In the genomic region with DNA sequence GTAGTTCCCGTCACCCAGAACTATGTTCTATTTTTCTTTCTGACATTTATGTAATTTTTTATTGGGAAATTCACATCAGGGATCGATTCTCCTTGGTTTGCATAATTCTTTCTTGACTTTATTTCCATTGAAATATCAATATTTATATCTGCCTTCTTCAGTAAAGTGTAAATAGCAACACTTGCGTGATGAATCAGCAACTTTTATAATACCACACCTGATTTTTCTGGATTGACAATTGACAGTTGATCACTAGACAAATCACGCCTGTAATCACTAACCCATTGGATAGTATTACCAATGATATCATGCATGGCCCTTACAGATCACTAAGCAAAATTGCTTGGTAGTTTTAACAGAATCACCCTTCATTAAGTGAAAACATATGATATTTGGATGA, we compare ENCODE assay signal across 33 cellular contexts.
"Had no signal": no experiment of that assay in that cellular context is flagged by ENCODE, and none has a peak within 500 bp of the region (broad histone marks: within the 10 kb centered on the region; RNA-seq: fewer than 3 reads in every experiment).

No MANE protein-coding gene starts in this region.

- ATAC-seq: activated CD8-positive, alpha-beta T cell treated with anti-CD3 and anti-CD28 coated beads for 36 hours; activated naive CD4-positive, alpha-beta T cell treated with anti-CD3 and anti-CD28 coated beads, Interleukin-2, amount 50 U/mL, for 72 hours; activated naive CD8-positive, alpha-beta T cell treated with anti-CD3 and anti-CD28 coated beads, Interleukin-2, amount 50 U/mL, for 24 hours; activated T-cell treated with anti-CD3 and anti-CD28 coated beads, Interleukin-2, amount 50 U/mL, for 4 hours; activated T-cell treated with anti-CD3 and anti-CD28 coated beads, Interleukin-2, amount 50 U/mL, for 72 hours; activated T-helper 17 cell treated with anti-CD3 and anti-CD28 coated beads, Interleukin-2, amount 50 U/mL, for 72 hours had no signal

- FAIRE-seq: bronchial epithelial cell, TTC549 had no signal

- DNase-seq: activated B cell treated with CpG ODN at 0.5 μM for 24 hours; activated CD4-positive, alpha-beta memory T cell treated with anti-CD3 and anti-CD28 coated beads for 36 hours; activated CD4-positive, alpha-beta T cell treated with anti-CD3 and anti-CD28 coated beads for 4 hours; activated CD4-positive, alpha-beta T cell treated with anti-CD3 and anti-CD28 coated beads, Interleukin-2, amount 10 ng/mL, durations not matched to agents 24 days and 14 days; activated CD4-positive, alpha-beta T cell treated with anti-CD3 and anti-CD28 coated beads, Interleukin-2, amount 50 U/mL, for 1 hour; activated CD4-positive, alpha-beta T cell treated with anti-CD3 and anti-CD28 coated beads, Interleukin-2, amount 50 U/mL, for 4 hours; activated CD4-positive, CD25-positive, alpha-beta regulatory T cell treated with anti-CD3 and anti-CD28 coated beads, Interleukin-2, amount 50 U/mL, for 72 hours; activated CD8-positive, alpha-beta memory T cell treated with anti-CD3 and anti-CD28 coated beads, Interleukin-2, amount 50 U/mL, for 4 hours; activated CD8-positive, alpha-beta T cell treated with anti-CD3 and anti-CD28 coated beads for 36 hours; activated effector memory CD4-positive, alpha-beta T cell treated with anti-CD3 and anti-CD28 coated beads, Interleukin-2, amount 50 U/mL, for 16 hours; activated gamma-delta T cell treated with Interleukin-2 at 50 U/mL for 16 hours; activated naive CD4-positive, alpha-beta T cell; activated naive CD4-positive, alpha-beta T cell treated with anti-CD3 and anti-CD28 coated beads for 36 hours; activated naive CD4-positive, alpha-beta T cell treated with anti-CD3 and anti-CD28 coated beads, Interleukin-2, amount 50 U/mL, for 16 hours; activated naive CD8-positive, alpha-beta T cell treated with anti-CD3 and anti-CD28 coated beads, Interleukin-2, amount 10 ng/mL, durations not matched to agents 7 days and 5 days; activated naive CD8-positive, alpha-beta T cell treated with anti-CD3 and anti-CD28 coated beads, Interleukin-2, amount 50 U/mL, for 24 hours; activated T-cell treated with anti-CD3 and anti-CD28 coated beads for 4 hours; activated T-cell treated with anti-CD3 and anti-CD28 coated beads, Interleukin-2, amount 50 U/mL, for 1 hour; activated T-cell treated with anti-CD3 and anti-CD28 coated beads, Interleukin-2, amount 50 U/mL, for 4 hours; activated T-cell treated with anti-CD3 and anti-CD28 coated beads, Interleukin-2, amount 50 U/mL, for 72 hours; amygdala; anterior cingulate cortex; caudate nucleus; cerebellar nuclear complex; T-helper 2 cell; T-helper 9 cell had no signal

- H3K4me3 ChIP-seq: ascending aorta, cardiac muscle cell had no signal

- H3K27ac ChIP-seq: cardiac muscle cell, VCaP had no signal

- H3K27me3 ChIP-seq: ascending aorta, cardiac muscle cell had no signal

- H3K9me3 ChIP-seq: ascending aorta had no signal
